1 cellular context compared by ENCODE assay signal in the genomic region with DNA sequence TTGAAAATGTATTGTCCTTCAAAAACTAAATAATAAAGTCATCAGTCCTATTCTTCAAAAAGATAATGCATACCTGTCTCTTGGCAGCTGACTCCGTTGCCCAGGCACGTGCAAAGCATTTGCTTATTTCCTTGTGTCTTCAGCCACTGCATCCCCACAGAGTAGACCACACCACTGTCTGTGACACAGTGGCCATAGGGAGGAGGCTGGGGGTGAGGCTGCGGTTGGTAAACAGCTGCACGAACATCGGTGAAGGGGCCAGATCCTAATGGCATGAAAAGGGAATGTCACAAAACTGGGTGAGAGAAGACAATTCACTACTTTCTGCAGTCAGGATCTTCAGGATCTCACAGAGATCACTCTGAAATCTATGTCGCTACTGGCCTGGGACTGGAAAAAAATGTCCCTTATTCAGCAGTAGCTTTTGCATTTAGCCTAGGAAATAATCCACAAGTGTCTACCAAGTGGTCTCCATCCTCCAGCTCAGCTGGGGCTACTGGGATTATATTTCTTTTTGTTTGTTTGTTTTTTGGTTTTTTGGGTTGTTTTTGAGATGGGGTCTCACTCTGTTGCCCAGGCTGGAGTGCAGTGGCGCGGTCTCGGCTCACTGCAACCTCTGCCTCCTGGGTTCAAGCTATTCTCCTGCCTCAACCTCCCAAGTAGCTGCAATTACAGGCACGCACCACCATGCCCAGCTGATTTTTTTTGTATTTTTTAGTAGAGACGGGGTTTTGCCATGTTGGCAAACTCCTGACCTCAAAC.
TF ChIP-seq lines count a peak whose summit lies in the region.

No MANE protein-coding gene starts in this region.

TF ChIP-seq in HepG2, 621 proteins besides CTCF, POLR2A, EP300 and RAD21 (continued from another document and continues in another):
- TF ChIP-seq, protein P1, sequence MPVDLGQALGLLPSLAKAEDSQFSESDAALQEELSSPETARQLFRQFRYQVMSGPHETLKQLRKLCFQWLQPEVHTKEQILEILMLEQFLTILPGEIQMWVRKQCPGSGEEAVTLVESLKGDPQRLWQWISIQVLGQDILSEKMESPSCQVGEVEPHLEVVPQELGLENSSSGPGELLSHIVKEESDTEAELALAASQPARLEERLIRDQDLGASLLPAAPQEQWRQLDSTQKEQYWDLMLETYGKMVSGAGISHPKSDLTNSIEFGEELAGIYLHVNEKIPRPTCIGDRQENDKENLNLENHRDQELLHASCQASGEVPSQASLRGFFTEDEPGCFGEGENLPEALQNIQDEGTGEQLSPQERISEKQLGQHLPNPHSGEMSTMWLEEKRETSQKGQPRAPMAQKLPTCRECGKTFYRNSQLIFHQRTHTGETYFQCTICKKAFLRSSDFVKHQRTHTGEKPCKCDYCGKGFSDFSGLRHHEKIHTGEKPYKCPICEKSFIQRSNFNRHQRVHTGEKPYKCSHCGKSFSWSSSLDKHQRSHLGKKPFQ (CRISPR knock-in tag; IDR thresholded peaks at IDR 0.05; ENCODE audit: insufficient replicate concordance), result no peak
- TF ChIP-seq FOXA1 (IDR thresholded peaks at IDR 0.05) (no peak), FOXA1 (CRISPR knock-in tag; IDR thresholded peaks at IDR 0.05) (peak; percentile 71), JUND (CRISPR knock-in tag; IDR thresholded peaks at IDR 0.05) (no peak), PRMT3 (CRISPR knock-in tag; IDR thresholded peaks at IDR 0.05; ENCODE audit: borderline replicate concordance, low read depth) (0 out of 2 replicates have a peak, but pooled peaks have one; percentile 81), ZNF567 (CRISPR knock-in tag; IDR thresholded peaks at IDR 0.05; ENCODE audit: borderline replicate concordance) (no peak), ZNF878 (CRISPR knock-in tag; IDR thresholded peaks at IDR 0.05) (no peak), KDM4B (CRISPR knock-in tag; IDR thresholded peaks at IDR 0.05) (no peak), NCOA1 (CRISPR knock-in tag; IDR thresholded peaks at IDR 0.05) (no peak), ZNF562 (CRISPR knock-in tag; IDR thresholded peaks at IDR 0.05; ENCODE audit: borderline replicate concordance) (no peak; the same call in 1 of the 2 replicates), ZNF260 (CRISPR knock-in tag; IDR thresholded peaks at IDR 0.05; ENCODE audit: borderline replicate concordance, low read depth) (no peak), SSRP1 (CRISPR knock-in tag; IDR thresholded peaks at IDR 0.05) (peak; percentile 95), STAG1 (CRISPR knock-in tag; IDR thresholded peaks at IDR 0.05) (no peak), NAIF1 (CRISPR knock-in tag; IDR thresholded peaks at IDR 0.05; ENCODE audit: borderline replicate concordance) (no peak), ELF3 (CRISPR knock-in tag; IDR thresholded peaks at IDR 0.05) (no peak)
- TF ChIP-seq, protein P2, sequence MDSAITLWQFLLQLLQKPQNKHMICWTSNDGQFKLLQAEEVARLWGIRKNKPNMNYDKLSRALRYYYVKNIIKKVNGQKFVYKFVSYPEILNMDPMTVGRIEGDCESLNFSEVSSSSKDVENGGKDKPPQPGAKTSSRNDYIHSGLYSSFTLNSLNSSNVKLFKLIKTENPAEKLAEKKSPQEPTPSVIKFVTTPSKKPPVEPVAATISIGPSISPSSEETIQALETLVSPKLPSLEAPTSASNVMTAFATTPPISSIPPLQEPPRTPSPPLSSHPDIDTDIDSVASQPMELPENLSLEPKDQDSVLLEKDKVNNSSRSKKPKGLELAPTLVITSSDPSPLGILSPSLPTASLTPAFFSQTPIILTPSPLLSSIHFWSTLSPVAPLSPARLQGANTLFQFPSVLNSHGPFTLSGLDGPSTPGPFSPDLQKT (CRISPR knock-in tag; IDR thresholded peaks at IDR 0.05; ENCODE audit: borderline replicate concordance), result no peak
- TF ChIP-seq, protein P3, sequence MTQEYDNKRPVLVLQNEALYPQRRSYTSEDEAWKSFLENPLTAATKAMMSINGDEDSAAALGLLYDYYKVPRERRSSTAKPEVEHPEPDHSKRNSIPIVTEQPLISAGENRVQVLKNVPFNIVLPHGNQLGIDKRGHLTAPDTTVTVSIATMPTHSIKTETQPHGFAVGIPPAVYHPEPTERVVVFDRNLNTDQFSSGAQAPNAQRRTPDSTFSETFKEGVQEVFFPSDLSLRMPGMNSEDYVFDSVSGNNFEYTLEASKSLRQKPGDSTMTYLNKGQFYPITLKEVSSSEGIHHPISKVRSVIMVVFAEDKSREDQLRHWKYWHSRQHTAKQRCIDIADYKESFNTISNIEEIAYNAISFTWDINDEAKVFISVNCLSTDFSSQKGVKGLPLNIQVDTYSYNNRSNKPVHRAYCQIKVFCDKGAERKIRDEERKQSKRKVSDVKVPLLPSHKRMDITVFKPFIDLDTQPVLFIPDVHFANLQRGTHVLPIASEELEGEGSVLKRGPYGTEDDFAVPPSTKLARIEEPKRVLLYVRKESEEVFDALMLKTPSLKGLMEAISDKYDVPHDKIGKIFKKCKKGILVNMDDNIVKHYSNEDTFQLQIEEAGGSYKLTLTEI (CRISPR knock-in tag; conservative IDR thresholded peaks at IDR 0.05), result no peak
- TF ChIP-seq, protein P4, sequence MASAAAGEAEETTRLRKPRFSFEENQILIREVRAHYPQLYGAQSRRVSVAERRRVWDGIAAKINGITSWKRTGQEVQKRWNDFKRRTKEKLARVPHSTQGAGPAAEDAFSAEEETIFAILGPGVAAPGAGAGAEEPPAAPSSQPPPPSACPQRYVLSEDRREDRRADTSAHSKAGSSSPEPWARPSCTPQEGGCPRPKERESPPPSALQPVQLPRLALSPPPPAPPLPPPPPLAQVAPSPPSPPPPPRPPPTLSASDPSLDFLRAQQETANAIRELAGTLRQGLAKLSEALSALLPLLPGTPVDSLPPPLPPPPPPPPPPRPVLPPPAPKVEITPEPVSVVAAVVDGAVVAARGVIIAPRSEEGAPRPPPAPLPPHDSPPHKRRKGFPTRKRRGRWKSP (CRISPR knock-in tag; IDR thresholded peaks at IDR 0.05), result no peak
- TF ChIP-seq, protein P5, sequence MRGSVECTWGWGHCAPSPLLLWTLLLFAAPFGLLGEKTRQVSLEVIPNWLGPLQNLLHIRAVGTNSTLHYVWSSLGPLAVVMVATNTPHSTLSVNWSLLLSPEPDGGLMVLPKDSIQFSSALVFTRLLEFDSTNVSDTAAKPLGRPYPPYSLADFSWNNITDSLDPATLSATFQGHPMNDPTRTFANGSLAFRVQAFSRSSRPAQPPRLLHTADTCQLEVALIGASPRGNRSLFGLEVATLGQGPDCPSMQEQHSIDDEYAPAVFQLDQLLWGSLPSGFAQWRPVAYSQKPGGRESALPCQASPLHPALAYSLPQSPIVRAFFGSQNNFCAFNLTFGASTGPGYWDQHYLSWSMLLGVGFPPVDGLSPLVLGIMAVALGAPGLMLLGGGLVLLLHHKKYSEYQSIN (CRISPR knock-in tag; IDR thresholded peaks at IDR 0.05; ENCODE audit: borderline replicate concordance), result no peak
- TF ChIP-seq, protein P6, sequence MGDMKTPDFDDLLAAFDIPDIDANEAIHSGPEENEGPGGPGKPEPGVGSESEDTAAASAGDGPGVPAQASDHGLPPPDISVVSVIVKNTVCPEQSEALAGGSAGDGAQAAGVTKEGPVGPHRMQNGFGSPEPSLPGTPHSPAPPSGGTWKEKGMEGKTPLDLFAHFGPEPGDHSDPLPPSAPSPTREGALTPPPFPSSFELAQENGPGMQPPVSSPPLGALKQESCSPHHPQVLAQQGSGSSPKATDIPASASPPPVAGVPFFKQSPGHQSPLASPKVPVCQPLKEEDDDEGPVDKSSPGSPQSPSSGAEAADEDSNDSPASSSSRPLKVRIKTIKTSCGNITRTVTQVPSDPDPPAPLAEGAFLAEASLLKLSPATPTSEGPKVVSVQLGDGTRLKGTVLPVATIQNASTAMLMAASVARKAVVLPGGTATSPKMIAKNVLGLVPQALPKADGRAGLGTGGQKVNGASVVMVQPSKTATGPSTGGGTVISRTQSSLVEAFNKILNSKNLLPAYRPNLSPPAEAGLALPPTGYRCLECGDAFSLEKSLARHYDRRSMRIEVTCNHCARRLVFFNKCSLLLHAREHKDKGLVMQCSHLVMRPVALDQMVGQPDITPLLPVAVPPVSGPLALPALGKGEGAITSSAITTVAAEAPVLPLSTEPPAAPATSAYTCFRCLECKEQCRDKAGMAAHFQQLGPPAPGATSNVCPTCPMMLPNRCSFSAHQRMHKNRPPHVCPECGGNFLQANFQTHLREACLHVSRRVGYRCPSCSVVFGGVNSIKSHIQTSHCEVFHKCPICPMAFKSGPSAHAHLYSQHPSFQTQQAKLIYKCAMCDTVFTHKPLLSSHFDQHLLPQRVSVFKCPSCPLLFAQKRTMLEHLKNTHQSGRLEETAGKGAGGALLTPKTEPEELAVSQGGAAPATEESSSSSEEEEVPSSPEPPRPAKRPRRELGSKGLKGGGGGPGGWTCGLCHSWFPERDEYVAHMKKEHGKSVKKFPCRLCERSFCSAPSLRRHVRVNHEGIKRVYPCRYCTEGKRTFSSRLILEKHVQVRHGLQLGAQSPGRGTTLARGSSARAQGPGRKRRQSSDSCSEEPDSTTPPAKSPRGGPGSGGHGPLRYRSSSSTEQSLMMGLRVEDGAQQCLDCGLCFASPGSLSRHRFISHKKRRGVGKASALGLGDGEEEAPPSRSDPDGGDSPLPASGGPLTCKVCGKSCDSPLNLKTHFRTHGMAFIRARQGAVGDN (CRISPR knock-in tag; IDR thresholded peaks at IDR 0.05), result peak; percentile 49
- TF ChIP-seq, protein P7, sequence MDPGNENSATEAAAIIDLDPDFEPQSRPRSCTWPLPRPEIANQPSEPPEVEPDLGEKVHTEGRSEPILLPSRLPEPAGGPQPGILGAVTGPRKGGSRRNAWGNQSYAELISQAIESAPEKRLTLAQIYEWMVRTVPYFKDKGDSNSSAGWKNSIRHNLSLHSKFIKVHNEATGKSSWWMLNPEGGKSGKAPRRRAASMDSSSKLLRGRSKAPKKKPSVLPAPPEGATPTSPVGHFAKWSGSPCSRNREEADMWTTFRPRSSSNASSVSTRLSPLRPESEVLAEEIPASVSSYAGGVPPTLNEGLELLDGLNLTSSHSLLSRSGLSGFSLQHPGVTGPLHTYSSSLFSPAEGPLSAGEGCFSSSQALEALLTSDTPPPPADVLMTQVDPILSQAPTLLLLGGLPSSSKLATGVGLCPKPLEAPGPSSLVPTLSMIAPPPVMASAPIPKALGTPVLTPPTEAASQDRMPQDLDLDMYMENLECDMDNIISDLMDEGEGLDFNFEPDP (CRISPR knock-in tag; conservative IDR thresholded peaks at IDR 0.05), result no peak
- TF ChIP-seq, protein P8, sequence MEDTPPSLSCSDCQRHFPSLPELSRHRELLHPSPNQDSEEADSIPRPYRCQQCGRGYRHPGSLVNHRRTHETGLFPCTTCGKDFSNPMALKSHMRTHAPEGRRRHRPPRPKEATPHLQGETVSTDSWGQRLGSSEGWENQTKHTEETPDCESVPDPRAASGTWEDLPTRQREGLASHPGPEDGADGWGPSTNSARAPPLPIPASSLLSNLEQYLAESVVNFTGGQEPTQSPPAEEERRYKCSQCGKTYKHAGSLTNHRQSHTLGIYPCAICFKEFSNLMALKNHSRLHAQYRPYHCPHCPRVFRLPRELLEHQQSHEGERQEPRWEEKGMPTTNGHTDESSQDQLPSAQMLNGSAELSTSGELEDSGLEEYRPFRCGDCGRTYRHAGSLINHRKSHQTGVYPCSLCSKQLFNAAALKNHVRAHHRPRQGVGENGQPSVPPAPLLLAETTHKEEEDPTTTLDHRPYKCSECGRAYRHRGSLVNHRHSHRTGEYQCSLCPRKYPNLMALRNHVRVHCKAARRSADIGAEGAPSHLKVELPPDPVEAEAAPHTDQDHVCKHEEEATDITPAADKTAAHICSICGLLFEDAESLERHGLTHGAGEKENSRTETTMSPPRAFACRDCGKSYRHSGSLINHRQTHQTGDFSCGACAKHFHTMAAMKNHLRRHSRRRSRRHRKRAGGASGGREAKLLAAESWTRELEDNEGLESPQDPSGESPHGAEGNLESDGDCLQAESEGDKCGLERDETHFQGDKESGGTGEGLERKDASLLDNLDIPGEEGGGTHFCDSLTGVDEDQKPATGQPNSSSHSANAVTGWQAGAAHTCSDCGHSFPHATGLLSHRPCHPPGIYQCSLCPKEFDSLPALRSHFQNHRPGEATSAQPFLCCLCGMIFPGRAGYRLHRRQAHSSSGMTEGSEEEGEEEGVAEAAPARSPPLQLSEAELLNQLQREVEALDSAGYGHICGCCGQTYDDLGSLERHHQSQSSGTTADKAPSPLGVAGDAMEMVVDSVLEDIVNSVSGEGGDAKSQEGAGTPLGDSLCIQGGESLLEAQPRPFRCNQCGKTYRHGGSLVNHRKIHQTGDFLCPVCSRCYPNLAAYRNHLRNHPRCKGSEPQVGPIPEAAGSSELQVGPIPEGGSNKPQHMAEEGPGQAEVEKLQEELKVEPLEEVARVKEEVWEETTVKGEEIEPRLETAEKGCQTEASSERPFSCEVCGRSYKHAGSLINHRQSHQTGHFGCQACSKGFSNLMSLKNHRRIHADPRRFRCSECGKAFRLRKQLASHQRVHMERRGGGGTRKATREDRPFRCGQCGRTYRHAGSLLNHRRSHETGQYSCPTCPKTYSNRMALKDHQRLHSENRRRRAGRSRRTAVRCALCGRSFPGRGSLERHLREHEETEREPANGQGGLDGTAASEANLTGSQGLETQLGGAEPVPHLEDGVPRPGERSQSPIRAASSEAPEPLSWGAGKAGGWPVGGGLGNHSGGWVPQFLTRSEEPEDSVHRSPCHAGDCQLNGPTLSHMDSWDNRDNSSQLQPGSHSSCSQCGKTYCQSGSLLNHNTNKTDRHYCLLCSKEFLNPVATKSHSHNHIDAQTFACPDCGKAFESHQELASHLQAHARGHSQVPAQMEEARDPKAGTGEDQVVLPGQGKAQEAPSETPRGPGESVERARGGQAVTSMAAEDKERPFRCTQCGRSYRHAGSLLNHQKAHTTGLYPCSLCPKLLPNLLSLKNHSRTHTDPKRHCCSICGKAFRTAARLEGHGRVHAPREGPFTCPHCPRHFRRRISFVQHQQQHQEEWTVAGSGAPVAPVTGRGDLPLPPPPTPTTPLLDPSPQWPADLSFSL (CRISPR knock-in tag; IDR thresholded peaks at IDR 0.05), result no peak
- TF ChIP-seq, protein P9, sequence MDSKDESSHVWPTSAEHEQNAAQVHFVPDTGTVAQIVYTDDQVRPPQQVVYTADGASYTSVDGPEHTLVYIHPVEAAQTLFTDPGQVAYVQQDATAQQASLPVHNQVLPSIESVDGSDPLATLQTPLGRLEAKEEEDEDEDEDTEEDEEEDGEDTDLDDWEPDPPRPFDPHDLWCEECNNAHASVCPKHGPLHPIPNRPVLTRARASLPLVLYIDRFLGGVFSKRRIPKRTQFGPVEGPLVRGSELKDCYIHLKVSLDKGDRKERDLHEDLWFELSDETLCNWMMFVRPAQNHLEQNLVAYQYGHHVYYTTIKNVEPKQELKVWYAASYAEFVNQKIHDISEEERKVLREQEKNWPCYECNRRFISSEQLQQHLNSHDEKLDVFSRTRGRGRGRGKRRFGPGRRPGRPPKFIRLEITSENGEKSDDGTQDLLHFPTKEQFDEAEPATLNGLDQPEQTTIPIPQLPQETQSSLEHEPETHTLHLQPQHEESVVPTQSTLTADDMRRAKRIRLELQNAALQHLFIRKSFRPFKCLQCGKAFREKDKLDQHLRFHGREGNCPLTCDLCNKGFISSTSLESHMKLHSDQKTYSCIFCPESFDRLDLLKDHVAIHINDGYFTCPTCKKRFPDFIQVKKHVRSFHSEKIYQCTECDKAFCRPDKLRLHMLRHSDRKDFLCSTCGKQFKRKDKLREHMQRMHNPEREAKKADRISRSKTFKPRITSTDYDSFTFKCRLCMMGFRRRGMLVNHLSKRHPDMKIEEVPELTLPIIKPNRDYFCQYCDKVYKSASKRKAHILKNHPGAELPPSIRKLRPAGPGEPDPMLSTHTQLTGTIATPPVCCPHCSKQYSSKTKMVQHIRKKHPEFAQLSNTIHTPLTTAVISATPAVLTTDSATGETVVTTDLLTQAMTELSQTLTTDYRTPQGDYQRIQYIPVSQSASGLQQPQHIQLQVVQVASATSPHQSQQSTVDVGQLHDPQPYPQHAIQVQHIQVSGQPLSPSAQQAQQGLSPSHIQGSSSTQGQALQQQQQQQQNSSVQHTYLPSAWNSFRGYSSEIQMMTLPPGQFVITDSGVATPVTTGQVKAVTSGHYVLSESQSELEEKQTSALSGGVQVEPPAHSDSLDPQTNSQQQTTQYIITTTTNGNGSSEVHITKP (CRISPR knock-in tag; IDR thresholded peaks at IDR 0.05; ENCODE audit: low read depth), result no peak
